22 cellular contexts compared by ENCODE assay signal in the genomic region with DNA sequence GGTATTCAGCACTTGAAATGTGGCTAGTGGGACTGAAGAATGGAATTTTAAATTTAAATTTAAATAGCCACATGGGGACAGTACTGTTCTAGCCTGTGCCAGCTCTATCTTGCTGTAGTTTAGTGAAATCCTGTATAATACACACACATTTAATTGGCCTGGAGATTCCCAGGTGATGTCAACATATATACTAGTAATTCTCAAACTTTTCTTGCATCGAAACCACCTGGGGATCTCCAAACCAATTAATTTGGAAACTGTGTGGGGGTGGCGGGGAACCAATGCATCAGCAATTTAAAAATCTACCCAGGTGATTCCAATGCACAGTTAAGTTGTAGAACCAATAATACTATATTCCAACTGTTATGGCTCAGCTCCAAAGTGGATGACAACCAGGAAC.
A peak's percentile ranks its signal among the peaks of the same experiment; 100 is the strongest.
DNase-seq lines count a peak whose midpoint lies in the region; ATAC-seq and TF ChIP-seq lines count a peak whose summit lies in the region.
"Had no signal": no experiment of that assay in that cellular context is flagged by ENCODE, and none has a peak within 500 bp of the region (broad histone marks: within the 10 kb centered on the region; RNA-seq: fewer than 3 reads in every experiment).

No MANE protein-coding gene starts in this region.

- peaks cover 9% of the 10 kb centered on the region for H3K4me1 Mint-ChIP-seq in T-helper 1 cell treated with Interleukin-12 subunit alpha and Interleukin-12 subunit beta and Interleukin-4 antibody, amounts not matched to agents 30 μg/mL and 1 μg/mL, for 36 hours (ENCODE audit: low read depth)
- H3K4me1 Mint-ChIP-seq in natural killer cell treated with Interleukin-12 subunit alpha and Interleukin-12 subunit beta and Interleukin-15 and Interleukin-18, amount 100 ng/mL, for 72 hours (ENCODE audit: low read depth in 2 of 2) = no peaks in the 10 kb centered on the region
- H3K4me1 Mint-ChIP-seq in natural killer cell = no peaks in the 10 kb centered on the region
- H3K4me1 Mint-ChIP-seq in stimulated activated naive B cell treated with anti-CD40 and anti-IgM and Interleukin-4, amounts not matched to agents 10 μg/mL and 1 μg/mL and 100 μg/mL, for 72 hours = peaks cover 9 to 23% of the 10 kb centered on the region in 2 donors
- H3K4me1 Mint-ChIP-seq: CD8-positive, alpha-beta memory T cell; IgD-negative memory B cell; immature natural killer cell had no signal

- intact Hi-C loops in natural killer cell (cut with micrococcal nuclease) = no loop called here
- intact Hi-C loops in Right ventricle myocardium inferior (cut with DNase I) = no loop called here

- H3K36me3 Mint-ChIP-seq in T-helper 1 cell treated with Interleukin-12 subunit alpha and Interleukin-12 subunit beta and Interleukin-4 antibody, amounts not matched to agents 30 μg/mL and 1 μg/mL, for 36 hours (ENCODE audit: low read depth) = no peaks in the 10 kb centered on the region
- H3K36me3 Mint-ChIP-seq in natural killer cell treated with Interleukin-12 subunit alpha and Interleukin-12 subunit beta and Interleukin-15 and Interleukin-18, amount 100 ng/mL, for 72 hours = no peaks in the 10 kb centered on the region
- no peaks in the 10 kb centered on the region for H3K36me3 Mint-ChIP-seq in natural killer cell
- no peaks in the 10 kb centered on the region for H3K36me3 Mint-ChIP-seq in stimulated activated naive B cell treated with anti-CD40 and anti-IgM and Interleukin-4, amounts not matched to agents 10 μg/mL and 1 μg/mL and 100 μg/mL, for 72 hours
- H3K36me3 Mint-ChIP-seq: CD8-positive, alpha-beta memory T cell; immature natural killer cell had no signal

- H3K27ac Mint-ChIP-seq in T-helper 1 cell treated with Interleukin-12 subunit alpha and Interleukin-12 subunit beta and Interleukin-4 antibody, amounts not matched to agents 30 μg/mL and 1 μg/mL, for 36 hours = peak overlapping the region; percentile 36
- H3K27ac Mint-ChIP-seq in natural killer cell treated with Interleukin-12 subunit alpha and Interleukin-12 subunit beta and Interleukin-15 and Interleukin-18, amount 100 ng/mL, for 72 hours = no peak overlapping the region
- no peak overlapping the region for H3K27ac Mint-ChIP-seq in natural killer cell
- no peak overlapping the region for H3K27ac Mint-ChIP-seq in stimulated activated naive B cell treated with anti-CD40 and anti-IgM and Interleukin-4, amounts not matched to agents 10 μg/mL and 1 μg/mL and 100 μg/mL, for 72 hours
- H3K27ac Mint-ChIP-seq: IgD-negative memory B cell, immature natural killer cell had no signal

- TF ChIP-seq CTCF in natural killer cell (IDR thresholded peaks at IDR 0.05) = no peak

- no peak overlapping the region for H3K4me3 Mint-ChIP-seq in T-helper 1 cell treated with Interleukin-12 subunit alpha and Interleukin-12 subunit beta and Interleukin-4 antibody, amounts not matched to agents 30 μg/mL and 1 μg/mL, for 36 hours
- H3K4me3 Mint-ChIP-seq in natural killer cell treated with Interleukin-12 subunit alpha and Interleukin-12 subunit beta and Interleukin-15 and Interleukin-18, amount 100 ng/mL, for 72 hours = no peak overlapping the region
- no peak overlapping the region for H3K4me3 Mint-ChIP-seq in natural killer cell
- no peak overlapping the region for H3K4me3 Mint-ChIP-seq in stimulated activated naive B cell treated with anti-CD40 and anti-IgM and Interleukin-4, amounts not matched to agents 10 μg/mL and 1 μg/mL and 100 μg/mL, for 72 hours
- H3K4me3 Mint-ChIP-seq: CD8-positive, alpha-beta memory T cell; IgD-negative memory B cell; immature natural killer cell; nephron progenitor cell had no signal

- peak; percentile 11 to 43 for ATAC-seq in natural killer cell treated with Interleukin-12 subunit alpha and Interleukin-12 subunit beta and Interleukin-15 and Interleukin-18, amount 100 ng/mL, for 72 hours
- no peak for ATAC-seq in natural killer cell
- ATAC-seq in stimulated activated naive B cell treated with anti-CD40 and anti-IgM and Interleukin-4, amounts not matched to agents 10 μg/mL and 1 μg/mL and 100 μg/mL, for 72 hours (replicated peaks) = peak; percentile 66 to 84
- no peak for ATAC-seq in Right ventricle myocardium inferior
- ATAC-seq: HCT116, left ventricle myocardium superior had no signal

- H3K27me3 Mint-ChIP-seq in T-helper 1 cell treated with Interleukin-12 subunit alpha and Interleukin-12 subunit beta and Interleukin-4 antibody, amounts not matched to agents 30 μg/mL and 1 μg/mL, for 36 hours (ENCODE audit: low read depth) = no peaks in the 10 kb centered on the region
- no peaks in the 10 kb centered on the region for H3K27me3 Mint-ChIP-seq in natural killer cell treated with Interleukin-12 subunit alpha and Interleukin-12 subunit beta and Interleukin-15 and Interleukin-18, amount 100 ng/mL, for 72 hours
- H3K27me3 Mint-ChIP-seq in natural killer cell (ENCODE audit: low read depth in 2 of 2) = peaks cover 0 to 6% of the 10 kb centered on the region in 2 donors
- H3K27me3 Mint-ChIP-seq in stimulated activated naive B cell treated with anti-CD40 and anti-IgM and Interleukin-4, amounts not matched to agents 10 μg/mL and 1 μg/mL and 100 μg/mL, for 72 hours = peaks cover 0 to 3% of the 10 kb centered on the region in 2 donors
- H3K27me3 Mint-ChIP-seq: IgD-negative memory B cell had no signal

- H3K9me3 Mint-ChIP-seq in T-helper 1 cell treated with Interleukin-12 subunit alpha and Interleukin-12 subunit beta and Interleukin-4 antibody, amounts not matched to agents 30 μg/mL and 1 μg/mL, for 36 hours = no peaks in the 10 kb centered on the region
- H3K9me3 Mint-ChIP-seq in natural killer cell treated with Interleukin-12 subunit alpha and Interleukin-12 subunit beta and Interleukin-15 and Interleukin-18, amount 100 ng/mL, for 72 hours = no peaks in the 10 kb centered on the region
- no peaks in the 10 kb centered on the region for H3K9me3 Mint-ChIP-seq in natural killer cell
- peaks cover 0 to 3% of the 10 kb centered on the region in 2 donors for H3K9me3 Mint-ChIP-seq in stimulated activated naive B cell treated with anti-CD40 and anti-IgM and Interleukin-4, amounts not matched to agents 10 μg/mL and 1 μg/mL and 100 μg/mL, for 72 hours
- H3K9me3 Mint-ChIP-seq: IgD-negative memory B cell, nephron progenitor cell had no signal

- DNase-seq in T-helper 1 cell (no peak), natural killer cell (no peak), Right ventricle myocardium inferior (ENCODE audit: missing footprints) (no peak), ecto neural progenitor cell (ENCODE audit: low spot score) (no peak)
- no peak for DNase-seq in natural killer cell treated with Interleukin-12 subunit alpha and Interleukin-12 subunit beta and Interleukin-15 and Interleukin-18, amount 100 ng/mL, for 72 hours (ENCODE audit: low spot score)
- peak; percentile 16 for DNase-seq in activated naive CD4-positive, alpha-beta T cell treated with anti-CD3 and anti-CD28 coated beads, Interleukin-2, amount 50 U/mL, for 16 hours
- DNase-seq in stimulated activated naive B cell treated with anti-CD40 and anti-IgM and Interleukin-4, amounts not matched to agents 10 μg/mL and 1 μg/mL and 100 μg/mL, for 72 hours = peak; percentile 36
- DNase-seq: activated effector memory CD4-positive, alpha-beta T cell treated with anti-CD3 and anti-CD28 coated beads, Interleukin-2, amount 50 U/mL, for 16 hours; anterior cingulate cortex; CD8-positive, alpha-beta memory T cell; immature natural killer cell; left ventricle myocardium superior; midbrain; NCI-H1436 treated with DMSO at 0.1 percent for 48 hours; NCI-H2171; NCI-H526 treated with DMSO at 0.1 percent for 48 hours; nephron progenitor cell; posterior cingulate gyrus; sigmoid colon had no signal

Comparison
In these comparisons a context has a peak if more than half of its experiments do, and no peak if none do; other contexts are left out.
1. ATAC-seq: peak in natural killer cell treated with Interleukin-12 subunit alpha and Interleukin-12 subunit beta and Interleukin-15 and Interleukin-18, amount 100 ng/mL, for 72 hours (2 of 2) and stimulated activated naive B cell treated with anti-CD40 and anti-IgM and Interleukin-4, amounts not matched to agents 10 μg/mL and 1 μg/mL and 100 μg/mL, for 72 hours (2 of 2); none in natural killer cell (0 of 3) and Right ventricle myocardium inferior (single experiment).
2. DNase-seq: peak in activated naive CD4-positive, alpha-beta T cell treated with anti-CD3 and anti-CD28 coated beads, Interleukin-2, amount 50 U/mL, for 16 hours (single experiment) and stimulated activated naive B cell treated with anti-CD40 and anti-IgM and Interleukin-4, amounts not matched to agents 10 μg/mL and 1 μg/mL and 100 μg/mL, for 72 hours (single experiment); none in T-helper 1 cell (0 of 5), natural killer cell treated with Interleukin-12 subunit alpha and Interleukin-12 subunit beta and Interleukin-15 and Interleukin-18, amount 100 ng/mL, for 72 hours (single experiment), natural killer cell (single experiment), Right ventricle myocardium inferior (single experiment) and ecto neural progenitor cell (single experiment).